15 cellular contexts compared by ENCODE assay signal in genomic region chr2:862356-862687, GRCh38.
"Had no signal": no experiment of that assay in that cellular context is flagged by ENCODE, and none has a peak within 500 bp of the region (broad histone marks: within the 10 kb centered on the region; RNA-seq: fewer than 3 reads in every experiment).

No MANE protein-coding gene starts in this region.

- H3K4me3 Mint-ChIP-seq: naive thymus-derived CD8-positive, alpha-beta T cell had no signal

- H3K9me3 ChIP-seq: mucosa of descending colon, psoas muscle, right lobe of liver, spleen, stomach, thoracic aorta, transverse colon had no signal

- H3K27me3 ChIP-seq: foreskin keratinocyte, hepatocyte, right lobe of liver had no signal

- DNase-seq: cerebellar nuclear complex; dermis blood vessel endothelial cell; foreskin keratinocyte; left colon; mucosa of descending colon; naive thymus-derived CD8-positive, alpha-beta T cell; psoas muscle; right lobe of liver; spleen; stimulated activated naive CD4-positive, alpha-beta T cell; stomach; substantia nigra; transverse colon had no signal

- ATAC-seq: foreskin keratinocyte; left colon; mucosa of descending colon; naive thymus-derived CD8-positive, alpha-beta T cell; psoas muscle; right lobe of liver had no signal

- H3K4me2 ChIP-seq: hepatocyte had no signal

- H3K9me3 Mint-ChIP-seq: naive thymus-derived CD8-positive, alpha-beta T cell had no signal

- H3K27ac ChIP-seq: foreskin keratinocyte, hepatocyte, psoas muscle, right lobe of liver, spleen, stomach, thoracic aorta, transverse colon had no signal

- H3K4me3 ChIP-seq: hepatocyte, mucosa of descending colon, psoas muscle, right lobe of liver, spleen, stomach, thoracic aorta, transverse colon had no signal

- H3K4me1 ChIP-seq: foreskin keratinocyte, psoas muscle, right lobe of liver, spleen, transverse colon had no signal

- H3K36me3 ChIP-seq: right lobe of liver, spleen, stomach, thoracic aorta, transverse colon had no signal
